In the genomic region with DNA sequence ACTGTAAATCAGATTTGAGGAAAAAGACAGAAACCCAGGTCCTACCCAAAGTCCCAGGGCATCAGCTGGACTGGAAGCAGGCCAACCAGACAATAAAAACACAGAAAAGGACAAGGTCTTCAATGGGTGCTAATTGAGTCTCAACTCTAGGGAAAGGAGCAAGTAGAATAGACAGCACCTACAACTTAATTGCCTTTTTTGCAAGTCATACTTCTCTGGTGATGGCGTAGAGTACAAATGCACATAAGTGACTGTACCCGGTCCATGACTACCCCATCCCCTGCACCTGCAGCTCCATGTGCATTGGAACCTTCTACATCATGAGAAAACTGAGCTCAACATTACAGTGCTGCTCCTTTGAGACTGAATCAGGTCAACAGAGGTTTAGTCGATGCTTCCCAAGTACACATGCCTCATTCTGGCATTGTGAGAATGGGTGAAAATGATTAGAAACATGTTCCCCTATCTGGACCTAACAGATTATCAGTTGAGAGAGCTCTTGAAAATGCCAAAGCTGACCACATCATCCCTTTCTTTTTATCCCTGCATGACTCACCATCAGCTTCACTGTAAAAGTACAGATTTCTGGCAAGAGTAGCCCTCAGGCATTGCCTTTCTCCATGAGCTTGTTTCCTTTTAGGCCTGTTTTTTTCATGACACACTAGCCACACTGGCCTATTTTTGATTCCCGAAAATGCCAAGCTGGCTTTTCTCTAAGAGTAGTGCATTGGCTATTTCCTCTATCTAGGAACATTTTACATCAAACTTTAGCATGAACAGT, we compare ENCODE assay signal across 15 cellular contexts.
DNase-seq lines count a peak whose midpoint lies in the region; ATAC-seq and TF ChIP-seq lines count a peak whose summit lies in the region.
"Had no signal": no experiment of that assay in that cellular context is flagged by ENCODE, and none has a peak within 500 bp of the region (broad histone marks: within the 10 kb centered on the region; RNA-seq: fewer than 3 reads in every experiment).

No MANE protein-coding gene starts in this region.

- no peaks in the 10 kb centered on the region for H3K9me3 Mint-ChIP-seq in activated T-helper 1 cell treated with anti-CD3 and anti-CD28 coated beads, Interleukin-12 subunit alpha, Interleukin-12 subunit beta, Interleukin-2, Interleukin-4 antibody, amounts not matched to agents 30 ng/mL and 10 ng/mL and 1 ng/mL, durations not matched to agents 14 hours and 24 hours and 36 hours

- intact Hi-C loops in Right ventricle myocardium superior (cut with DNase I), result no loop called here
- intact Hi-C loops in cardiac septum (cut with DNase I), result no loop called here
- intact Hi-C loops in activated T-helper 1 cell treated with anti-CD3 and anti-CD28 coated beads, Interleukin-12 subunit alpha, Interleukin-12 subunit beta, Interleukin-2, Interleukin-4 antibody, amounts not matched to agents 30 ng/mL and 10 ng/mL and 1 ng/mL, durations not matched to agents 14 hours and 24 hours and 36 hours (cut with micrococcal nuclease), result no loop called here

- H3K36me3 Mint-ChIP-seq in activated T-helper 1 cell treated with anti-CD3 and anti-CD28 coated beads, Interleukin-12 subunit alpha, Interleukin-12 subunit beta, Interleukin-2, Interleukin-4 antibody, amounts not matched to agents 30 ng/mL and 10 ng/mL and 1 ng/mL, durations not matched to agents 14 hours and 24 hours and 36 hours (ENCODE audit: low read depth), result no peaks in the 10 kb centered on the region
- H3K36me3 Mint-ChIP-seq: CD8-positive, alpha-beta memory T cell; type B pancreatic cell had no signal

- ATAC-seq in Right ventricle myocardium superior (ENCODE audit: poor library complexity), result peak; percentile 49
- ATAC-seq in GM18505 (IDR thresholded peaks at IDR 0.05; ENCODE audit: unreplicated experiment), result no peak

- H3K27ac Mint-ChIP-seq in activated T-helper 1 cell treated with anti-CD3 and anti-CD28 coated beads, Interleukin-12 subunit alpha, Interleukin-12 subunit beta, Interleukin-2, Interleukin-4 antibody, amounts not matched to agents 30 ng/mL and 10 ng/mL and 1 ng/mL, durations not matched to agents 14 hours and 24 hours and 36 hours, result no peak overlapping the region
- H3K27ac Mint-ChIP-seq: activated T-cell treated with anti-CD3 and anti-CD28 coated beads, Interleukin-2, amount 50 U/mL, for 24 hours; type B pancreatic cell had no signal

- no peak for TF ChIP-seq POLR2A in GM18505 (IDR thresholded peaks at IDR 0.05; ENCODE audit: borderline replicate concordance, extremely low read depth, insufficient read depth, insufficient read length)

- H3K27me3 Mint-ChIP-seq in activated T-helper 1 cell treated with anti-CD3 and anti-CD28 coated beads, Interleukin-12 subunit alpha, Interleukin-12 subunit beta, Interleukin-2, Interleukin-4 antibody, amounts not matched to agents 30 ng/mL and 10 ng/mL and 1 ng/mL, durations not matched to agents 14 hours and 24 hours and 36 hours (ENCODE audit: insufficient read depth), result no peaks in the 10 kb centered on the region
- H3K27me3 Mint-ChIP-seq: type B pancreatic cell had no signal

- H3K4me3 Mint-ChIP-seq in activated T-helper 1 cell treated with anti-CD3 and anti-CD28 coated beads, Interleukin-12 subunit alpha, Interleukin-12 subunit beta, Interleukin-2, Interleukin-4 antibody, amounts not matched to agents 30 ng/mL and 10 ng/mL and 1 ng/mL, durations not matched to agents 14 hours and 24 hours and 36 hours, result no peak overlapping the region
- H3K4me3 Mint-ChIP-seq: activated T-cell treated with anti-CD3 and anti-CD28 coated beads, Interleukin-2, amount 50 U/mL, for 24 hours; CD8-positive, alpha-beta memory T cell; type B pancreatic cell had no signal

- DNase-seq in Right ventricle myocardium superior (no peak), cardiac septum (ENCODE audit: low spot score) (no peak), astrocyte of the hippocampus (ENCODE audit: low read depth, low spot score) (peak; percentile 94), inferior parietal cortex (ENCODE audit: extremely low spot score) (peak; percentile 27), superior temporal gyrus (ENCODE audit: extremely low spot score) (peak; percentile 22), NCI-H128 (lab: John Stamatoyannopoulos, UW; ENCODE audit: unreplicated experiment) (no peak)
- no peak for DNase-seq in activated T-helper 1 cell treated with anti-CD3 and anti-CD28 coated beads, Interleukin-12 subunit alpha, Interleukin-12 subunit beta, Interleukin-2, Interleukin-4 antibody, amounts not matched to agents 30 ng/mL and 10 ng/mL and 1 ng/mL, durations not matched to agents 14 hours and 24 hours and 36 hours (ENCODE audit: low spot score)
- DNase-seq: activated CD4-positive, alpha-beta T cell treated with anti-CD3 and anti-CD28 coated beads for 48 hours; activated T-cell treated with anti-CD3 and anti-CD28 coated beads, Interleukin-2, amount 50 U/mL, for 24 hours; CD8-positive, alpha-beta memory T cell; KBM-7; NCI-H2081 treated with DMSO at 0.1 percent for 48 hours; stimulated activated CD8-positive, alpha-beta memory T cell treated with anti-CD3 and anti-CD28 coated beads, Interleukin-4, amount 100 ng/mL, for 48 hours had no signal

- H3K4me1 Mint-ChIP-seq in activated T-helper 1 cell treated with anti-CD3 and anti-CD28 coated beads, Interleukin-12 subunit alpha, Interleukin-12 subunit beta, Interleukin-2, Interleukin-4 antibody, amounts not matched to agents 30 ng/mL and 10 ng/mL and 1 ng/mL, durations not matched to agents 14 hours and 24 hours and 36 hours (ENCODE audit: low read depth), result no peaks in the 10 kb centered on the region

Comparison
In these comparisons a context has a peak if more than half of its experiments do, and no peak if none do; other contexts are left out.
1. DNase-seq: peak in astrocyte of the hippocampus (single experiment), inferior parietal cortex (single experiment) and superior temporal gyrus (single experiment); none in Right ventricle myocardium superior (single experiment), cardiac septum (single experiment), NCI-H128 (single experiment) and activated T-helper 1 cell treated with anti-CD3 and anti-CD28 coated beads, Interleukin-12 subunit alpha, Interleukin-12 subunit beta, Interleukin-2, Interleukin-4 antibody, amounts not matched to agents 30 ng/mL and 10 ng/mL and 1 ng/mL, durations not matched to agents 14 hours and 24 hours and 36 hours (single experiment).